ENCODE assay signal across 27 cellular contexts in genomic region chr4:21827575-21827974, GRCh38.
A peak's percentile ranks its signal among the peaks of the same experiment; 100 is the strongest.
DNase-seq lines count a peak whose midpoint lies in the region; ATAC-seq and TF ChIP-seq lines count a peak whose summit lies in the region.
"Had no signal": no experiment of that assay in that cellular context is flagged by ENCODE, and none has a peak within 500 bp of the region (broad histone marks: within the 10 kb centered on the region; RNA-seq: fewer than 3 reads in every experiment).

No MANE protein-coding gene starts in this region.

- H3K4me3 Mint-ChIP-seq in GM23338, result no peak overlapping the region
- H3K4me3 Mint-ChIP-seq: activated CD4-positive, alpha-beta memory T cell treated with anti-CD3 and anti-CD28 coated beads for 36 hours; B cell; CD8-positive, alpha-beta T cell; central memory CD8-positive, alpha-beta T cell; memory B cell; stimulated activated memory B cell treated with anti-CD40 and anti-IgM and Interleukin-4, amounts not matched to agents 10 μg/mL and 1 μg/mL and 100 μg/mL, for 72 hours; T-helper 1 cell treated with Interleukin-12 subunit alpha and Interleukin-12 subunit beta and Interleukin-4 antibody, amounts not matched to agents 30 μg/mL and 1 μg/mL, for 36 hours had no signal

- H3K27me3 Mint-ChIP-seq in GM23338 (ENCODE audit: insufficient read depth, low read depth, poor library complexity), result no peaks in the 10 kb centered on the region
- H3K27me3 Mint-ChIP-seq: activated CD4-positive, alpha-beta memory T cell treated with anti-CD3 and anti-CD28 coated beads for 36 hours; B cell; central memory CD8-positive, alpha-beta T cell; memory B cell; progenitor cell of endocrine pancreas; stimulated activated memory B cell treated with anti-CD40 and anti-IgM and Interleukin-4, amounts not matched to agents 10 μg/mL and 1 μg/mL and 100 μg/mL, for 72 hours had no signal

- H3K27me3 ChIP-seq in GM23338 (ENCODE audit: insufficient read depth) (no peaks in the 10 kb centered on the region), adipocyte (replicated peaks; ENCODE audit: control insufficient read depth, insufficient read depth, low read length) (no peaks in the 10 kb centered on the region), body of pancreas (no peaks in the 10 kb centered on the region), aorta (ENCODE audit: control insufficient read depth in 1 of 2, insufficient read depth in 2 of 2, low read length in 1 of 2) (no peaks in the 10 kb centered on the region)
- H3K27me3 ChIP-seq: gastroesophageal sphincter, SJSA1, upper lobe of right lung had no signal

- no peaks in the 10 kb centered on the region for H3K4me1 ChIP-seq in GM23338 (ENCODE audit: insufficient read depth)
- H3K4me1 ChIP-seq in adipocyte (ENCODE audit: control insufficient read depth, insufficient read depth, low read length), result peaks cover 5% of the 10 kb centered on the region
- no peaks in the 10 kb centered on the region for H3K4me1 ChIP-seq in body of pancreas
- H3K4me1 ChIP-seq in aorta (ENCODE audit: control insufficient read depth in 1 of 2, insufficient read depth in 2 of 2, low read length in 2 of 2), result no peaks in the 10 kb centered on the region
- H3K4me1 ChIP-seq: gastroesophageal sphincter, upper lobe of right lung had no signal

- peak overlapping the region; percentile 31 for H3K9ac ChIP-seq in adipocyte (ENCODE audit: low read length)

- TF ChIP-seq CTCF in GM23338 (conservative IDR thresholded peaks at IDR 0.05; ENCODE audit: low read depth in 2 of 2) (no peak), body of pancreas (IDR thresholded peaks at IDR 0.05) (no peak)

- H3K27ac ChIP-seq in GM23338 (ENCODE audit: low read depth) (no peak overlapping the region), body of pancreas (no peak overlapping the region), aorta (ENCODE audit: low read depth in 1 of 2, low read length in 2 of 2) (no peak overlapping the region)
- H3K27ac ChIP-seq: gastroesophageal sphincter, SJSA1, upper lobe of right lung had no signal

- H3K4me1 Mint-ChIP-seq in GM23338, result peaks cover 2% of the 10 kb centered on the region; the same call in 1 of the 3 replicates
- H3K4me1 Mint-ChIP-seq: B cell; central memory CD8-positive, alpha-beta T cell; memory B cell; stimulated activated memory B cell treated with anti-CD40 and anti-IgM and Interleukin-4, amounts not matched to agents 10 μg/mL and 1 μg/mL and 100 μg/mL, for 72 hours had no signal

- H3K9me3 ChIP-seq in adipocyte (ENCODE audit: control insufficient read depth, low read length) (peaks cover 11% of the 10 kb centered on the region), body of pancreas (no peaks in the 10 kb centered on the region), aorta (ENCODE audit: control insufficient read depth, low read length) (no peaks in the 10 kb centered on the region)
- H3K9me3 ChIP-seq: gastroesophageal sphincter, SJSA1, upper lobe of right lung had no signal

- H3K36me3 ChIP-seq in GM23338 (ENCODE audit: insufficient read depth) (no peaks in the 10 kb centered on the region), adipocyte (ENCODE audit: control insufficient read depth, insufficient read depth, low read length, severe bottlenecking) (no peaks in the 10 kb centered on the region), body of pancreas (replicated peaks in 1 of 2; ENCODE audit: insufficient read depth in 1 of 2, low read depth in 2 of 2) (no peaks in the 10 kb centered on the region), aorta (ENCODE audit: control insufficient read depth in 1 of 2, insufficient read depth in 2 of 2, low read length in 1 of 2) (no peaks in the 10 kb centered on the region)
- H3K36me3 ChIP-seq: gastroesophageal sphincter, SJSA1, upper lobe of right lung had no signal

- intact Hi-C loops in body of pancreas (cut with DNase I), result no loop called here
- intact Hi-C loops in aorta (cut with DNase I), result no loop called here

- no peak for DNase-seq in GM23338 (ENCODE audit: low spot score)
- DNase-seq in adipocyte (ENCODE audit: low read depth), result peak; percentile 58
- peak; percentile 74 for DNase-seq in fibroblast of peridontal ligament (ENCODE audit: extremely low read depth)
- no peak for DNase-seq in body of pancreas
- no peak for DNase-seq in aorta
- no peak for DNase-seq in DMS79 (lab: John Stamatoyannopoulos, UW)
- DNase-seq in ecto neural progenitor cell (ENCODE audit: low spot score), result no peak
- DNase-seq: activated CD4-positive, alpha-beta memory T cell treated with anti-CD3 and anti-CD28 coated beads for 36 hours; activated CD4-positive, CD25-positive, alpha-beta regulatory T cell treated with anti-CD3 and anti-CD28 coated beads, Interleukin-2, amount 50 U/mL, for 72 hours; activated CD8-positive, alpha-beta memory T cell treated with anti-CD3 and anti-CD28 coated beads, Interleukin-2, amount 50 U/mL, for 4 hours; activated naive CD4-positive, alpha-beta T cell treated with anti-CD3 and anti-CD28 coated beads, Interleukin-2, amount 50 U/mL, for 16 hours; CD8-positive, alpha-beta T cell; hippocampal formation; NCI-H1092 treated with DMSO at 0.1 percent for 48 hours; NCI-H187; NCI-H526; stimulated activated CD4-positive, alpha-beta T cell treated with anti-CD3 and anti-CD28 coated beads, Interleukin-4, amount 100 ng/mL, for 4 hours; upper lobe of right lung had no signal

- H3K27ac Mint-ChIP-seq in GM23338, result peak overlapping the region; percentile 64; the same call in 1 of the 2 replicates
- H3K27ac Mint-ChIP-seq: activated CD4-positive, alpha-beta memory T cell treated with anti-CD3 and anti-CD28 coated beads for 36 hours; B cell; CD8-positive, alpha-beta T cell; memory B cell; progenitor cell of endocrine pancreas; stimulated activated memory B cell treated with anti-CD40 and anti-IgM and Interleukin-4, amounts not matched to agents 10 μg/mL and 1 μg/mL and 100 μg/mL, for 72 hours; T-helper 1 cell treated with Interleukin-12 subunit alpha and Interleukin-12 subunit beta and Interleukin-4 antibody, amounts not matched to agents 30 μg/mL and 1 μg/mL, for 36 hours had no signal

- H3K9me2 ChIP-seq in GM23338 (ENCODE audit: insufficient read depth), result no peaks in the 10 kb centered on the region

- no peak for TF ChIP-seq POLR2A in body of pancreas (IDR thresholded peaks at IDR 0.05)

- H4K20me1 ChIP-seq in GM23338 (replicated peaks; ENCODE audit: insufficient read depth), result no peaks in the 10 kb centered on the region

- H3K79me2 ChIP-seq in GM23338 (replicated peaks; ENCODE audit: insufficient read depth), result no peaks in the 10 kb centered on the region

- no peaks in the 10 kb centered on the region for H3K9me3 Mint-ChIP-seq in GM23338
- H3K9me3 Mint-ChIP-seq: T-helper 1 cell treated with Interleukin-12 subunit alpha and Interleukin-12 subunit beta and Interleukin-4 antibody, amounts not matched to agents 30 μg/mL and 1 μg/mL, for 36 hours had no signal

- H3K4me3 ChIP-seq in GM23338 (no peak overlapping the region), adipocyte (ENCODE audit: low read length) (peak overlapping the region; percentile 50), body of pancreas (no peak overlapping the region), aorta (ENCODE audit: low read length in 2 of 2) (no peak overlapping the region)
- H3K4me3 ChIP-seq: gastroesophageal sphincter, SJSA1, upper lobe of right lung had no signal

- H3K36me3 Mint-ChIP-seq in GM23338 (ENCODE audit: low read depth), result peaks cover 3% of the 10 kb centered on the region; the same call in 2 of the 3 replicates
- H3K36me3 Mint-ChIP-seq: activated CD4-positive, alpha-beta memory T cell treated with anti-CD3 and anti-CD28 coated beads for 36 hours; CD8-positive, alpha-beta T cell; memory B cell; stimulated activated memory B cell treated with anti-CD40 and anti-IgM and Interleukin-4, amounts not matched to agents 10 μg/mL and 1 μg/mL and 100 μg/mL, for 72 hours had no signal

- ATAC-seq in GM23338, result no peak
- ATAC-seq in body of pancreas, result no peak
- no peak for ATAC-seq in aorta (ENCODE audit: low FRiP score)
- ATAC-seq: CD8-positive, alpha-beta T cell; gastroesophageal sphincter; sciatic nerve; stimulated activated memory B cell treated with anti-CD40 and anti-IgM and Interleukin-4, amounts not matched to agents 10 μg/mL and 1 μg/mL and 100 μg/mL, for 72 hours; upper lobe of right lung had no signal

- WGBS in body of pancreas, 2 donors, result 54 to 58% methylated on average over 3 of the region's 3 CpGs
- WGBS in aorta, 2 donors, result 62 to 63% methylated on average over 3 of the region's 3 CpGs

- no peak overlapping the region for H2AFZ ChIP-seq in GM23338

- no peak overlapping the region for H3K4me2 ChIP-seq in GM23338

- H3F3A ChIP-seq in GM23338 (replicated peaks; ENCODE audit: low read depth), result no peaks in the 10 kb centered on the region

TF ChIP-seq in GM23338, 12 proteins besides CTCF, POLR2A, EP300 and RAD21 (continues in another document):
- TF ChIP-seq EZH2 (IDR thresholded peaks at IDR 0.05; ENCODE audit: low read depth, unreplicated experiment) (no peak), NANOG (IDR thresholded peaks at IDR 0.05; ENCODE audit: borderline replicate concordance) (no peak), CREB1 (CRISPR knock-in tag; IDR thresholded peaks at IDR 0.05; ENCODE audit: low read depth) (no peak)

Comparison
In these comparisons a context has a peak if more than half of its experiments do, and no peak if none do; other contexts are left out.
1. DNase-seq: peak in adipocyte (single experiment) and fibroblast of peridontal ligament (single experiment); none in GM23338 (single experiment), body of pancreas (0 of 4), aorta (0 of 2), DMS79 (single experiment) and ecto neural progenitor cell (single experiment).